Comparison of ENCODE assay signal across 1 cellular context in the genomic region with DNA sequence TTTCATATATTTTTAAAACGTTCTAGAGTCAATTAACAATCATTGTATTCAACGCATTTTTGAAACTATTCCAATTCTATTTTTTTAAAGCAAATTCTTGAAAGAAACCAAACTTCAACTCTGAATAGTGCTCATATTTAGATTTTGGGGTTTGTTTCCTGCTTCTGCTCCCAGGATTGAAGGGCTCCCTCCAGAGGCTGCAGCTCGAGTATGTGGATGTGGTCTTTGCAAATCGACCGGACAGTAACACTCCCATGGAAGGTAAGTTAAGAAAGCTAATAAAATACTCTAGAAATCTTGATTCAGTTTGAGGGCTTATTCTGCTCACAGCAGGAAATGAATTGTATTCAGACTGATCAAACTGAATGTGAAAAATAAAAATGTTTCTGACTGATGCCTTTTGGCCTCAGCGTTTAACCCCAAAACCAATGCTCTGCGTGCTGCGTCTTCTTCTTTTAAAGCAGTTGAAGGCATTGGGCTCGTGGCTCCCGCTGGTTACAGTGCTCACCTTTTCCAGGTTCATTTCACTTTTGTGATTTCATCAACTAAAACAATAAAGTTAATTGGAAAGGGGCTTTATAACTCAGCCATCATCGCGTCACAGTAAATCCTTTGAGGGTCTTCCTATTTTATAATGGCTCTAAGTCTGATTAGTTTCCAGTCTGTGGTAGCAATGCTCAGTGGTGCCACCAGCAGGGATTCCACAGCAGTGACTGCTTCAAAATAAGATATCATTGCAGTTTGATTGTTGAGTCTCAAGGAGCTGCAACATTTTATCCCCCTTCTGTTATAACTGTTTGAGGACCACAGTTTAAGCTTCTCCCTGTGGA.
TF ChIP-seq lines count a peak whose summit lies in the region.

No MANE protein-coding gene starts in this region.

TF ChIP-seq in HCT116, 20 proteins besides CTCF, POLR2A, EP300 and RAD21 (continued from another document):
- TF ChIP-seq, protein P1, sequence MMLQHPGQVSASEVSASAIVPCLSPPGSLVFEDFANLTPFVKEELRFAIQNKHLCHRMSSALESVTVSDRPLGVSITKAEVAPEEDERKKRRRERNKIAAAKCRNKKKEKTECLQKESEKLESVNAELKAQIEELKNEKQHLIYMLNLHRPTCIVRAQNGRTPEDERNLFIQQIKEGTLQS (IDR thresholded peaks at IDR 0.05) = no peak
- no peak for TF ChIP-seq SP1 (IDR thresholded peaks at IDR 0.05; ENCODE audit: low read depth)
- TF ChIP-seq FOSL1 (IDR thresholded peaks at IDR 0.05; ENCODE audit: low read depth) = no peak
- no peak for TF ChIP-seq POLR2AphosphoS5 (IDR thresholded peaks at IDR 0.05; ENCODE audit: low read depth, low read length)
- TF ChIP-seq, protein P2, sequence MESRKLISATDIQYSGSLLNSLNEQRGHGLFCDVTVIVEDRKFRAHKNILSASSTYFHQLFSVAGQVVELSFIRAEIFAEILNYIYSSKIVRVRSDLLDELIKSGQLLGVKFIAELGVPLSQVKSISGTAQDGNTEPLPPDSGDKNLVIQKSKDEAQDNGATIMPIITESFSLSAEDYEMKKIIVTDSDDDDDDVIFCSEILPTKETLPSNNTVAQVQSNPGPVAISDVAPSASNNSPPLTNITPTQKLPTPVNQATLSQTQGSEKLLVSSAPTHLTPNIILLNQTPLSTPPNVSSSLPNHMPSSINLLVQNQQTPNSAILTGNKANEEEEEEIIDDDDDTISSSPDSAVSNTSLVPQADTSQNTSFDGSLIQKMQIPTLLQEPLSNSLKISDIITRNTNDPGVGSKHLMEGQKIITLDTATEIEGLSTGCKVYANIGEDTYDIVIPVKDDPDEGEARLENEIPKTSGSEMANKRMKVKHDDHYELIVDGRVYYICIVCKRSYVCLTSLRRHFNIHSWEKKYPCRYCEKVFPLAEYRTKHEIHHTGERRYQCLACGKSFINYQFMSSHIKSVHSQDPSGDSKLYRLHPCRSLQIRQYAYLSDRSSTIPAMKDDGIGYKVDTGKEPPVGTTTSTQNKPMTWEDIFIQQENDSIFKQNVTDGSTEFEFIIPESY (IDR thresholded peaks at IDR 0.05; ENCODE audit: extremely low read depth, insufficient replicate concordance, low read length) = no peak
- TF ChIP-seq, protein P3, sequence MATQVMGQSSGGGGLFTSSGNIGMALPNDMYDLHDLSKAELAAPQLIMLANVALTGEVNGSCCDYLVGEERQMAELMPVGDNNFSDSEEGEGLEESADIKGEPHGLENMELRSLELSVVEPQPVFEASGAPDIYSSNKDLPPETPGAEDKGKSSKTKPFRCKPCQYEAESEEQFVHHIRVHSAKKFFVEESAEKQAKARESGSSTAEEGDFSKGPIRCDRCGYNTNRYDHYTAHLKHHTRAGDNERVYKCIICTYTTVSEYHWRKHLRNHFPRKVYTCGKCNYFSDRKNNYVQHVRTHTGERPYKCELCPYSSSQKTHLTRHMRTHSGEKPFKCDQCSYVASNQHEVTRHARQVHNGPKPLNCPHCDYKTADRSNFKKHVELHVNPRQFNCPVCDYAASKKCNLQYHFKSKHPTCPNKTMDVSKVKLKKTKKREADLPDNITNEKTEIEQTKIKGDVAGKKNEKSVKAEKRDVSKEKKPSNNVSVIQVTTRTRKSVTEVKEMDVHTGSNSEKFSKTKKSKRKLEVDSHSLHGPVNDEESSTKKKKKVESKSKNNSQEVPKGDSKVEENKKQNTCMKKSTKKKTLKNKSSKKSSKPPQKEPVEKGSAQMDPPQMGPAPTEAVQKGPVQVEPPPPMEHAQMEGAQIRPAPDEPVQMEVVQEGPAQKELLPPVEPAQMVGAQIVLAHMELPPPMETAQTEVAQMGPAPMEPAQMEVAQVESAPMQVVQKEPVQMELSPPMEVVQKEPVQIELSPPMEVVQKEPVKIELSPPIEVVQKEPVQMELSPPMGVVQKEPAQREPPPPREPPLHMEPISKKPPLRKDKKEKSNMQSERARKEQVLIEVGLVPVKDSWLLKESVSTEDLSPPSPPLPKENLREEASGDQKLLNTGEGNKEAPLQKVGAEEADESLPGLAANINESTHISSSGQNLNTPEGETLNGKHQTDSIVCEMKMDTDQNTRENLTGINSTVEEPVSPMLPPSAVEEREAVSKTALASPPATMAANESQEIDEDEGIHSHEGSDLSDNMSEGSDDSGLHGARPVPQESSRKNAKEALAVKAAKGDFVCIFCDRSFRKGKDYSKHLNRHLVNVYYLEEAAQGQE (IDR thresholded peaks at IDR 0.05; ENCODE audit: low read depth) = no peak
- TF ChIP-seq, protein P4, sequence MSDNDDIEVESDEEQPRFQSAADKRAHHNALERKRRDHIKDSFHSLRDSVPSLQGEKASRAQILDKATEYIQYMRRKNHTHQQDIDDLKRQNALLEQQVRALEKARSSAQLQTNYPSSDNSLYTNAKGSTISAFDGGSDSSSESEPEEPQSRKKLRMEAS (IDR thresholded peaks at IDR 0.05) = no peak
- TF ChIP-seq ZFX (IDR thresholded peaks at IDR 0.05) = no peak
- TF ChIP-seq ELF1 (IDR thresholded peaks at IDR 0.05; ENCODE audit: borderline replicate concordance, low read depth) = no peak
- TF ChIP-seq SIN3A (IDR thresholded peaks at IDR 0.05; ENCODE audit: low read depth) = no peak
- TF ChIP-seq CBX3 (IDR thresholded peaks at IDR 0.05; ENCODE audit: low read depth) = no peak
- no peak for TF ChIP-seq JUND (IDR thresholded peaks at IDR 0.05)
- TF ChIP-seq EGR1 (IDR thresholded peaks at IDR 0.05; ENCODE audit: low read depth) = no peak
- no peak for TF ChIP-seq CEBPB (IDR thresholded peaks at IDR 0.05; ENCODE audit: low read depth)
